In genomic region chr15:67011620-67012005, GRCh38 we compare ENCODE assay signal across 3 cellular contexts.
TF ChIP-seq lines count a peak whose summit lies in the region.

No MANE protein-coding gene starts in this region.

TF ChIP-seq in K562, 482 proteins besides CTCF, POLR2A, EP300 and RAD21 (continues in another document):
- TF ChIP-seq SNIP1 (IDR thresholded peaks at IDR 0.05; ENCODE audit: low read depth) (no peak), CHD1 (IDR thresholded peaks at IDR 0.05; ENCODE audit: low read length) (no peak), SMAD3 (CRISPR knock-in tag; conservative IDR thresholded peaks at IDR 0.05) (no peak), SMARCA4 (IDR thresholded peaks at IDR 0.05) (no peak), ZNF24 (IDR thresholded peaks at IDR 0.05) (no peak), RBM39 (optimal IDR thresholded peaks at IDR 0.05; ENCODE audit: low read depth, low read length) (no peak), DMBX1 (CRISPR knock-in tag; IDR thresholded peaks at IDR 0.05; ENCODE audit: borderline replicate concordance) (no peak)
- TF ChIP-seq, protein P1, sequence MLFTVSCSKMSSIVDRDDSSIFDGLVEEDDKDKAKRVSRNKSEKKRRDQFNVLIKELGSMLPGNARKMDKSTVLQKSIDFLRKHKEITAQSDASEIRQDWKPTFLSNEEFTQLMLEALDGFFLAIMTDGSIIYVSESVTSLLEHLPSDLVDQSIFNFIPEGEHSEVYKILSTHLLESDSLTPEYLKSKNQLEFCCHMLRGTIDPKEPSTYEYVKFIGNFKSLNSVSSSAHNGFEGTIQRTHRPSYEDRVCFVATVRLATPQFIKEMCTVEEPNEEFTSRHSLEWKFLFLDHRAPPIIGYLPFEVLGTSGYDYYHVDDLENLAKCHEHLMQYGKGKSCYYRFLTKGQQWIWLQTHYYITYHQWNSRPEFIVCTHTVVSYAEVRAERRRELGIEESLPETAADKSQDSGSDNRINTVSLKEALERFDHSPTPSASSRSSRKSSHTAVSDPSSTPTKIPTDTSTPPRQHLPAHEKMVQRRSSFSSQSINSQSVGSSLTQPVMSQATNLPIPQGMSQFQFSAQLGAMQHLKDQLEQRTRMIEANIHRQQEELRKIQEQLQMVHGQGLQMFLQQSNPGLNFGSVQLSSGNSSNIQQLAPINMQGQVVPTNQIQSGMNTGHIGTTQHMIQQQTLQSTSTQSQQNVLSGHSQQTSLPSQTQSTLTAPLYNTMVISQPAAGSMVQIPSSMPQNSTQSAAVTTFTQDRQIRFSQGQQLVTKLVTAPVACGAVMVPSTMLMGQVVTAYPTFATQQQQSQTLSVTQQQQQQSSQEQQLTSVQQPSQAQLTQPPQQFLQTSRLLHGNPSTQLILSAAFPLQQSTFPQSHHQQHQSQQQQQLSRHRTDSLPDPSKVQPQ (CRISPR knock-in tag; IDR thresholded peaks at IDR 0.05; ENCODE audit: borderline replicate concordance): no peak
- TF ChIP-seq, protein P2, sequence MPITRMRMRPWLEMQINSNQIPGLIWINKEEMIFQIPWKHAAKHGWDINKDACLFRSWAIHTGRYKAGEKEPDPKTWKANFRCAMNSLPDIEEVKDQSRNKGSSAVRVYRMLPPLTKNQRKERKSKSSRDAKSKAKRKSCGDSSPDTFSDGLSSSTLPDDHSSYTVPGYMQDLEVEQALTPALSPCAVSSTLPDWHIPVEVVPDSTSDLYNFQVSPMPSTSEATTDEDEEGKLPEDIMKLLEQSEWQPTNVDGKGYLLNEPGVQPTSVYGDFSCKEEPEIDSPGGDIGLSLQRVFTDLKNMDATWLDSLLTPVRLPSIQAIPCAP (CRISPR knock-in tag; IDR thresholded peaks at IDR 0.05; ENCODE audit: borderline replicate concordance): no peak
- TF ChIP-seq, protein P3, sequence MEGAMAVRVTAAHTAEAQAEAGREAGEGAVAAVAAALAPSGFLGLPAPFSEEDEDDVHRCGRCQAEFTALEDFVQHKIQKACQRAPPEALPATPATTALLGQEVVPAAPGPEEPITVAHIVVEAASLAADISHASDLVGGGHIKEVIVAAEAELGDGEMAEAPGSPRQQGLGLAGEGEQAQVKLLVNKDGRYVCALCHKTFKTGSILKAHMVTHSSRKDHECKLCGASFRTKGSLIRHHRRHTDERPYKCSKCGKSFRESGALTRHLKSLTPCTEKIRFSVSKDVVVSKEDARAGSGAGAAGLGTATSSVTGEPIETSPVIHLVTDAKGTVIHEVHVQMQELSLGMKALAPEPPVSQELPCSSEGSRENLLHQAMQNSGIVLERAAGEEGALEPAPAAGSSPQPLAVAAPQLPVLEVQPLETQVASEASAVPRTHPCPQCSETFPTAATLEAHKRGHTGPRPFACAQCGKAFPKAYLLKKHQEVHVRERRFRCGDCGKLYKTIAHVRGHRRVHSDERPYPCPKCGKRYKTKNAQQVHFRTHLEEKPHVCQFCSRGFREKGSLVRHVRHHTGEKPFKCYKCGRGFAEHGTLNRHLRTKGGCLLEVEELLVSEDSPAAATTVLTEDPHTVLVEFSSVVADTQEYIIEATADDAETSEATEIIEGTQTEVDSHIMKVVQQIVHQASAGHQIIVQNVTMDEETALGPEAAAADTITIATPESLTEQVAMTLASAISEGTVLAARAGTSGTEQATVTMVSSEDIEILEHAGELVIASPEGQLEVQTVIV (CRISPR knock-in tag; IDR thresholded peaks at IDR 0.05; ENCODE audit: borderline replicate concordance): no peak

TF ChIP-seq in HepG2, 621 proteins besides CTCF, POLR2A, EP300 and RAD21:
- no peak for TF ChIP-seq PRDM10 (CRISPR knock-in tag; IDR thresholded peaks at IDR 0.05; ENCODE audit: low read depth)
- TF ChIP-seq HNF4G (IDR thresholded peaks at IDR 0.05; ENCODE audit: borderline replicate concordance, low read depth, low read length): peak; percentile 27; the same call in 1 of the 2 replicates
- no peak for TF ChIP-seq HNF4G (CRISPR knock-in tag; IDR thresholded peaks at IDR 0.05; ENCODE audit: borderline replicate concordance, low read depth)

TF ChIP-seq in GM12891, 5 proteins besides CTCF, POLR2A, EP300 and RAD21:
- TF ChIP-seq POLR2AphosphoS5 (IDR thresholded peaks at IDR 0.05; ENCODE audit: low read depth, low read length): no peak
- TF ChIP-seq SPI1 (IDR thresholded peaks at IDR 0.05; ENCODE audit: low read depth, low read length): no peak
- no peak for TF ChIP-seq POU2F2 (IDR thresholded peaks at IDR 0.05; ENCODE audit: low read depth, low read length)
- no peak for TF ChIP-seq TAF1 (IDR thresholded peaks at IDR 0.05; ENCODE audit: low read depth, low read length)
- no peak for TF ChIP-seq PAX5 (IDR thresholded peaks at IDR 0.05; ENCODE audit: insufficient read depth, low read length, severe bottlenecking)
